Comparison of ENCODE assay signal across 1 cellular context in genomic region chr19:10431254-10431942, GRCh38.
TF ChIP-seq lines count a peak whose summit lies in the region.

No MANE protein-coding gene starts in this region.

TF ChIP-seq in K562, 482 proteins besides CTCF, POLR2A, EP300 and RAD21 (continues in another document):
- TF ChIP-seq, protein P1, sequence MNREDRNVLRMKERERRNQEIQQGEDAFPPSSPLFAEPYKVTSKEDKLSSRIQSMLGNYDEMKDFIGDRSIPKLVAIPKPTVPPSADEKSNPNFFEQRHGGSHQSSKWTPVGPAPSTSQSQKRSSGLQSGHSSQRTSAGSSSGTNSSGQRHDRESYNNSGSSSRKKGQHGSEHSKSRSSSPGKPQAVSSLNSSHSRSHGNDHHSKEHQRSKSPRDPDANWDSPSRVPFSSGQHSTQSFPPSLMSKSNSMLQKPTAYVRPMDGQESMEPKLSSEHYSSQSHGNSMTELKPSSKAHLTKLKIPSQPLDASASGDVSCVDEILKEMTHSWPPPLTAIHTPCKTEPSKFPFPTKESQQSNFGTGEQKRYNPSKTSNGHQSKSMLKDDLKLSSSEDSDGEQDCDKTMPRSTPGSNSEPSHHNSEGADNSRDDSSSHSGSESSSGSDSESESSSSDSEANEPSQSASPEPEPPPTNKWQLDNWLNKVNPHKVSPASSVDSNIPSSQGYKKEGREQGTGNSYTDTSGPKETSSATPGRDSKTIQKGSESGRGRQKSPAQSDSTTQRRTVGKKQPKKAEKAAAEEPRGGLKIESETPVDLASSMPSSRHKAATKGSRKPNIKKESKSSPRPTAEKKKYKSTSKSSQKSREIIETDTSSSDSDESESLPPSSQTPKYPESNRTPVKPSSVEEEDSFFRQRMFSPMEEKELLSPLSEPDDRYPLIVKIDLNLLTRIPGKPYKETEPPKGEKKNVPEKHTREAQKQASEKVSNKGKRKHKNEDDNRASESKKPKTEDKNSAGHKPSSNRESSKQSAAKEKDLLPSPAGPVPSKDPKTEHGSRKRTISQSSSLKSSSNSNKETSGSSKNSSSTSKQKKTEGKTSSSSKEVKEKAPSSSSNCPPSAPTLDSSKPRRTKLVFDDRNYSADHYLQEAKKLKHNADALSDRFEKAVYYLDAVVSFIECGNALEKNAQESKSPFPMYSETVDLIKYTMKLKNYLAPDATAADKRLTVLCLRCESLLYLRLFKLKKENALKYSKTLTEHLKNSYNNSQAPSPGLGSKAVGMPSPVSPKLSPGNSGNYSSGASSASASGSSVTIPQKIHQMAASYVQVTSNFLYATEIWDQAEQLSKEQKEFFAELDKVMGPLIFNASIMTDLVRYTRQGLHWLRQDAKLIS (CRISPR knock-in tag; IDR thresholded peaks at IDR 0.05), result peak; percentile 10; the same call in 1 of the 2 replicates
- TF ChIP-seq, protein P2, sequence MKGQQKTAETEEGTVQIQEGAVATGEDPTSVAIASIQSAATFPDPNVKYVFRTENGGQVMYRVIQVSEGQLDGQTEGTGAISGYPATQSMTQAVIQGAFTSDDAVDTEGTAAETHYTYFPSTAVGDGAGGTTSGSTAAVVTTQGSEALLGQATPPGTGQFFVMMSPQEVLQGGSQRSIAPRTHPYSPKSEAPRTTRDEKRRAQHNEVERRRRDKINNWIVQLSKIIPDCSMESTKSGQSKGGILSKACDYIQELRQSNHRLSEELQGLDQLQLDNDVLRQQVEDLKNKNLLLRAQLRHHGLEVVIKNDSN (CRISPR knock-in tag; IDR thresholded peaks at IDR 0.05), result peak; percentile 57
- TF ChIP-seq MEF2D (tag; conservative IDR thresholded peaks at IDR 0.05; ENCODE audit: low read depth) (0 out of 2 replicates have a peak, but pooled peaks have one; percentile 42), SP1 (CRISPR knock-in tag; IDR thresholded peaks at IDR 0.05) (peak; percentile 84), ESRRA (IDR thresholded peaks at IDR 0.05; ENCODE audit: borderline replicate concordance, low read depth) (peak; percentile 77; the same call in 1 of the 2 replicates), ZBTB7A (IDR thresholded peaks at IDR 0.05; ENCODE audit: borderline replicate concordance, control insufficient read depth, low read depth, low read length) (peak; percentile 92), MIER1 (IDR thresholded peaks at IDR 0.05; ENCODE audit: low read depth) (peak; percentile 55; the same call in 1 of the 2 replicates), MYBL2 (IDR thresholded peaks at IDR 0.05; ENCODE audit: low read depth) (peak; percentile 27; the same call in 1 of the 2 replicates), MYBL2 (CRISPR knock-in tag; IDR thresholded peaks at IDR 0.05; ENCODE audit: borderline replicate concordance) (no peak), EGR1 (conservative IDR thresholded peaks at IDR 0.05) (peak; percentile 38; the same call in 1 of the 2 replicates), TBP (optimal IDR thresholded peaks at IDR 0.05; ENCODE audit: low read depth, low read length) (peak; percentile 39), TFAM (CRISPR knock-in tag; conservative IDR thresholded peaks at IDR 0.05) (no peak), TCF3 (CRISPR knock-in tag; IDR thresholded peaks at IDR 0.05) (0 out of 2 replicates have a peak, but pooled peaks have one; percentile 14), LEF1 (IDR thresholded peaks at IDR 0.05) (peak; percentile 49; the same call in 1 of the 2 replicates), ZBTB17 (CRISPR knock-in tag; IDR thresholded peaks at IDR 0.05) (0 out of 2 replicates have a peak, but pooled peaks have one; percentile 16), ARHGAP35 (IDR thresholded peaks at IDR 0.05; ENCODE audit: partially characterized antibody) (peak; percentile 68), JUND (IDR thresholded peaks at IDR 0.05; ENCODE audit: borderline replicate concordance, low read depth, low read length) (no peak), JUND (tag; IDR thresholded peaks at IDR 0.05; ENCODE audit: borderline replicate concordance, low read depth, low read length) (0 out of 3 replicates have a peak, but pooled peaks have one; percentile 9), TRIM24 (IDR thresholded peaks at IDR 0.05) (peak in 1 of 2 experiments; percentile 55; a peak in 1 of 4 replicates), HDAC8 (tag; IDR thresholded peaks at IDR 0.05) (no peak), SMARCE1 (IDR thresholded peaks at IDR 0.05) (peak; percentile 44; the same call in 1 of the 2 replicates), SIRT6 (IDR thresholded peaks at IDR 0.05; ENCODE audit: low read depth, low read length) (no peak), NFIC (IDR thresholded peaks at IDR 0.05) (peak; percentile 50), MLLT1 (IDR thresholded peaks at IDR 0.05) (peak in 1 of 2 experiments; percentile 53; a peak in 1 of 4 replicates), RBFOX2 (IDR thresholded peaks at IDR 0.05; ENCODE audit: low read depth, low read length) (peak; percentile 20; the same call in 1 of the 2 replicates)
- TF ChIP-seq, protein P3, sequence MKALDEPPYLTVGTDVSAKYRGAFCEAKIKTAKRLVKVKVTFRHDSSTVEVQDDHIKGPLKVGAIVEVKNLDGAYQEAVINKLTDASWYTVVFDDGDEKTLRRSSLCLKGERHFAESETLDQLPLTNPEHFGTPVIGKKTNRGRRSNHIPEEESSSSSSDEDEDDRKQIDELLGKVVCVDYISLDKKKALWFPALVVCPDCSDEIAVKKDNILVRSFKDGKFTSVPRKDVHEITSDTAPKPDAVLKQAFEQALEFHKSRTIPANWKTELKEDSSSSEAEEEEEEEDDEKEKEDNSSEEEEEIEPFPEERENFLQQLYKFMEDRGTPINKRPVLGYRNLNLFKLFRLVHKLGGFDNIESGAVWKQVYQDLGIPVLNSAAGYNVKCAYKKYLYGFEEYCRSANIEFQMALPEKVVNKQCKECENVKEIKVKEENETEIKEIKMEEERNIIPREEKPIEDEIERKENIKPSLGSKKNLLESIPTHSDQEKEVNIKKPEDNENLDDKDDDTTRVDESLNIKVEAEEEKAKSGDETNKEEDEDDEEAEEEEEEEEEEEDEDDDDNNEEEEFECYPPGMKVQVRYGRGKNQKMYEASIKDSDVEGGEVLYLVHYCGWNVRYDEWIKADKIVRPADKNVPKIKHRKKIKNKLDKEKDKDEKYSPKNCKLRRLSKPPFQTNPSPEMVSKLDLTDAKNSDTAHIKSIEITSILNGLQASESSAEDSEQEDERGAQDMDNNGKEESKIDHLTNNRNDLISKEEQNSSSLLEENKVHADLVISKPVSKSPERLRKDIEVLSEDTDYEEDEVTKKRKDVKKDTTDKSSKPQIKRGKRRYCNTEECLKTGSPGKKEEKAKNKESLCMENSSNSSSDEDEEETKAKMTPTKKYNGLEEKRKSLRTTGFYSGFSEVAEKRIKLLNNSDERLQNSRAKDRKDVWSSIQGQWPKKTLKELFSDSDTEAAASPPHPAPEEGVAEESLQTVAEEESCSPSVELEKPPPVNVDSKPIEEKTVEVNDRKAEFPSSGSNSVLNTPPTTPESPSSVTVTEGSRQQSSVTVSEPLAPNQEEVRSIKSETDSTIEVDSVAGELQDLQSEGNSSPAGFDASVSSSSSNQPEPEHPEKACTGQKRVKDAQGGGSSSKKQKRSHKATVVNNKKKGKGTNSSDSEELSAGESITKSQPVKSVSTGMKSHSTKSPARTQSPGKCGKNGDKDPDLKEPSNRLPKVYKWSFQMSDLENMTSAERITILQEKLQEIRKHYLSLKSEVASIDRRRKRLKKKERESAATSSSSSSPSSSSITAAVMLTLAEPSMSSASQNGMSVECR (CRISPR knock-in tag; IDR thresholded peaks at IDR 0.05), result peak; percentile 80
- TF ChIP-seq, protein P4, sequence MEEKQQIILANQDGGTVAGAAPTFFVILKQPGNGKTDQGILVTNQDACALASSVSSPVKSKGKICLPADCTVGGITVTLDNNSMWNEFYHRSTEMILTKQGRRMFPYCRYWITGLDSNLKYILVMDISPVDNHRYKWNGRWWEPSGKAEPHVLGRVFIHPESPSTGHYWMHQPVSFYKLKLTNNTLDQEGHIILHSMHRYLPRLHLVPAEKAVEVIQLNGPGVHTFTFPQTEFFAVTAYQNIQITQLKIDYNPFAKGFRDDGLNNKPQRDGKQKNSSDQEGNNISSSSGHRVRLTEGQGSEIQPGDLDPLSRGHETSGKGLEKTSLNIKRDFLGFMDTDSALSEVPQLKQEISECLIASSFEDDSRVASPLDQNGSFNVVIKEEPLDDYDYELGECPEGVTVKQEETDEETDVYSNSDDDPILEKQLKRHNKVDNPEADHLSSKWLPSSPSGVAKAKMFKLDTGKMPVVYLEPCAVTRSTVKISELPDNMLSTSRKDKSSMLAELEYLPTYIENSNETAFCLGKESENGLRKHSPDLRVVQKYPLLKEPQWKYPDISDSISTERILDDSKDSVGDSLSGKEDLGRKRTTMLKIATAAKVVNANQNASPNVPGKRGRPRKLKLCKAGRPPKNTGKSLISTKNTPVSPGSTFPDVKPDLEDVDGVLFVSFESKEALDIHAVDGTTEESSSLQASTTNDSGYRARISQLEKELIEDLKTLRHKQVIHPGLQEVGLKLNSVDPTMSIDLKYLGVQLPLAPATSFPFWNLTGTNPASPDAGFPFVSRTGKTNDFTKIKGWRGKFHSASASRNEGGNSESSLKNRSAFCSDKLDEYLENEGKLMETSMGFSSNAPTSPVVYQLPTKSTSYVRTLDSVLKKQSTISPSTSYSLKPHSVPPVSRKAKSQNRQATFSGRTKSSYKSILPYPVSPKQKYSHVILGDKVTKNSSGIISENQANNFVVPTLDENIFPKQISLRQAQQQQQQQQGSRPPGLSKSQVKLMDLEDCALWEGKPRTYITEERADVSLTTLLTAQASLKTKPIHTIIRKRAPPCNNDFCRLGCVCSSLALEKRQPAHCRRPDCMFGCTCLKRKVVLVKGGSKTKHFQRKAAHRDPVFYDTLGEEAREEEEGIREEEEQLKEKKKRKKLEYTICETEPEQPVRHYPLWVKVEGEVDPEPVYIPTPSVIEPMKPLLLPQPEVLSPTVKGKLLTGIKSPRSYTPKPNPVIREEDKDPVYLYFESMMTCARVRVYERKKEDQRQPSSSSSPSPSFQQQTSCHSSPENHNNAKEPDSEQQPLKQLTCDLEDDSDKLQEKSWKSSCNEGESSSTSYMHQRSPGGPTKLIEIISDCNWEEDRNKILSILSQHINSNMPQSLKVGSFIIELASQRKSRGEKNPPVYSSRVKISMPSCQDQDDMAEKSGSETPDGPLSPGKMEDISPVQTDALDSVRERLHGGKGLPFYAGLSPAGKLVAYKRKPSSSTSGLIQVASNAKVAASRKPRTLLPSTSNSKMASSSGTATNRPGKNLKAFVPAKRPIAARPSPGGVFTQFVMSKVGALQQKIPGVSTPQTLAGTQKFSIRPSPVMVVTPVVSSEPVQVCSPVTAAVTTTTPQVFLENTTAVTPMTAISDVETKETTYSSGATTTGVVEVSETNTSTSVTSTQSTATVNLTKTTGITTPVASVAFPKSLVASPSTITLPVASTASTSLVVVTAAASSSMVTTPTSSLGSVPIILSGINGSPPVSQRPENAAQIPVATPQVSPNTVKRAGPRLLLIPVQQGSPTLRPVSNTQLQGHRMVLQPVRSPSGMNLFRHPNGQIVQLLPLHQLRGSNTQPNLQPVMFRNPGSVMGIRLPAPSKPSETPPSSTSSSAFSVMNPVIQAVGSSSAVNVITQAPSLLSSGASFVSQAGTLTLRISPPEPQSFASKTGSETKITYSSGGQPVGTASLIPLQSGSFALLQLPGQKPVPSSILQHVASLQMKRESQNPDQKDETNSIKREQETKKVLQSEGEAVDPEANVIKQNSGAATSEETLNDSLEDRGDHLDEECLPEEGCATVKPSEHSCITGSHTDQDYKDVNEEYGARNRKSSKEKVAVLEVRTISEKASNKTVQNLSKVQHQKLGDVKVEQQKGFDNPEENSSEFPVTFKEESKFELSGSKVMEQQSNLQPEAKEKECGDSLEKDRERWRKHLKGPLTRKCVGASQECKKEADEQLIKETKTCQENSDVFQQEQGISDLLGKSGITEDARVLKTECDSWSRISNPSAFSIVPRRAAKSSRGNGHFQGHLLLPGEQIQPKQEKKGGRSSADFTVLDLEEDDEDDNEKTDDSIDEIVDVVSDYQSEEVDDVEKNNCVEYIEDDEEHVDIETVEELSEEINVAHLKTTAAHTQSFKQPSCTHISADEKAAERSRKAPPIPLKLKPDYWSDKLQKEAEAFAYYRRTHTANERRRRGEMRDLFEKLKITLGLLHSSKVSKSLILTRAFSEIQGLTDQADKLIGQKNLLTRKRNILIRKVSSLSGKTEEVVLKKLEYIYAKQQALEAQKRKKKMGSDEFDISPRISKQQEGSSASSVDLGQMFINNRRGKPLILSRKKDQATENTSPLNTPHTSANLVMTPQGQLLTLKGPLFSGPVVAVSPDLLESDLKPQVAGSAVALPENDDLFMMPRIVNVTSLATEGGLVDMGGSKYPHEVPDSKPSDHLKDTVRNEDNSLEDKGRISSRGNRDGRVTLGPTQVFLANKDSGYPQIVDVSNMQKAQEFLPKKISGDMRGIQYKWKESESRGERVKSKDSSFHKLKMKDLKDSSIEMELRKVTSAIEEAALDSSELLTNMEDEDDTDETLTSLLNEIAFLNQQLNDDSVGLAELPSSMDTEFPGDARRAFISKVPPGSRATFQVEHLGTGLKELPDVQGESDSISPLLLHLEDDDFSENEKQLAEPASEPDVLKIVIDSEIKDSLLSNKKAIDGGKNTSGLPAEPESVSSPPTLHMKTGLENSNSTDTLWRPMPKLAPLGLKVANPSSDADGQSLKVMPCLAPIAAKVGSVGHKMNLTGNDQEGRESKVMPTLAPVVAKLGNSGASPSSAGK (IDR thresholded peaks at IDR 0.05), result peak; percentile 39; the same call in 1 of the 2 replicates
- TF ChIP-seq, protein P5, sequence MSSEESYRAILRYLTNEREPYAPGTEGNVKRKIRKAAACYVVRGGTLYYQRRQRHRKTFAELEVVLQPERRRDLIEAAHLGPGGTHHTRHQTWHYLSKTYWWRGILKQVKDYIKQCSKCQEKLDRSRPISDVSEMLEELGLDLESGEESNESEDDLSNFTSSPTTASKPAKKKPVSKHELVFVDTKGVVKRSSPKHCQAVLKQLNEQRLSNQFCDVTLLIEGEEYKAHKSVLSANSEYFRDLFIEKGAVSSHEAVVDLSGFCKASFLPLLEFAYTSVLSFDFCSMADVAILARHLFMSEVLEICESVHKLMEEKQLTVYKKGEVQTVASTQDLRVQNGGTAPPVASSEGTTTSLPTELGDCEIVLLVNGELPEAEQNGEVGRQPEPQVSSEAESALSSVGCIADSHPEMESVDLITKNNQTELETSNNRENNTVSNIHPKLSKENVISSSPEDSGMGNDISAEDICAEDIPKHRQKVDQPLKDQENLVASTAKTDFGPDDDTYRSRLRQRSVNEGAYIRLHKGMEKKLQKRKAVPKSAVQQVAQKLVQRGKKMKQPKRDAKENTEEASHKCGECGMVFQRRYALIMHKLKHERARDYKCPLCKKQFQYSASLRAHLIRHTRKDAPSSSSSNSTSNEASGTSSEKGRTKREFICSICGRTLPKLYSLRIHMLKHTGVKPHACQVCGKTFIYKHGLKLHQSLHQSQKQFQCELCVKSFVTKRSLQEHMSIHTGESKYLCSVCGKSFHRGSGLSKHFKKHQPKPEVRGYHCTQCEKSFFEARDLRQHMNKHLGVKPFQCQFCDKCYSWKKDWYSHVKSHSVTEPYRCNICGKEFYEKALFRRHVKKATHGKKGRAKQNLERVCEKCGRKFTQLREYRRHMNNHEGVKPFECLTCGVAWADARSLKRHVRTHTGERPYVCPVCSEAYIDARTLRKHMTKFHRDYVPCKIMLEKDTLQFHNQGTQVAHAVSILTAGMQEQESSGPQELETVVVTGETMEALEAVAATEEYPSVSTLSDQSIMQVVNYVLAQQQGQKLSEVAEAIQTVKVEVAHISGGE (CRISPR knock-in tag; IDR thresholded peaks at IDR 0.05), result 0 out of 6 replicates have a peak, but pooled peaks of 1 of the 3 experiments have one; percentile 14
